In the genomic region with DNA sequence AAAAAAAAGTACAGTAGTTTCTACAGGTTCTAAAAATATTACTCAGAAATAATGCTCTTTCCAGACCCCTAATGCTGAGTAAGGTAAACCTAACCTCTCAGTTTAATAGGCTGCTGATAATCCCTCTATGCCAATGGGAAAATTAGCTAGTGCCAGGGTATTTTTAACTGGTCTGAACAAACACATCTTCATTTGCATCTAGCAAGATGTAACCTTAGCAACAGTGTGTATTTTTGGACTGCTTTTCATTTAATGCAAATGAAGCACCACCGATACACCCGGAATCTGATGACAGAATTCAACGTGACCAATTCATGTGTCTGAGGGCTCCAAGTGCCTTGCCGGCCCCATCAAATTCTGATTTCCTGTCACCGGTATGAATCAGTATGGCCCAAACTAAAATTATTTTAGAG, we compare ENCODE assay signal across 1 cellular context.
A peak's percentile ranks its signal among the peaks of the same experiment; 100 is the strongest.
TF ChIP-seq lines count a peak whose summit lies in the region.

No MANE protein-coding gene starts in this region.

TF ChIP-seq in IMR-90, 13 proteins besides CTCF, POLR2A, EP300 and RAD21 (continued from another document):
- TF ChIP-seq RFX5 (IDR thresholded peaks at IDR 0.05; ENCODE audit: low read depth, low read length) (no peak), CEBPB (IDR thresholded peaks at IDR 0.05; ENCODE audit: low read depth, low read length) (no peak), MAZ (IDR thresholded peaks at IDR 0.05; ENCODE audit: borderline replicate concordance, low read depth, low read length) (no peak), RCOR1 (IDR thresholded peaks at IDR 0.05; ENCODE audit: insufficient replicate concordance, low read length) (no peak), MAFK (IDR thresholded peaks at IDR 0.05; ENCODE audit: low read depth, low read length) (0 out of 2 replicates have a peak, but pooled peaks have one; percentile 6)
